In the genomic region with DNA sequence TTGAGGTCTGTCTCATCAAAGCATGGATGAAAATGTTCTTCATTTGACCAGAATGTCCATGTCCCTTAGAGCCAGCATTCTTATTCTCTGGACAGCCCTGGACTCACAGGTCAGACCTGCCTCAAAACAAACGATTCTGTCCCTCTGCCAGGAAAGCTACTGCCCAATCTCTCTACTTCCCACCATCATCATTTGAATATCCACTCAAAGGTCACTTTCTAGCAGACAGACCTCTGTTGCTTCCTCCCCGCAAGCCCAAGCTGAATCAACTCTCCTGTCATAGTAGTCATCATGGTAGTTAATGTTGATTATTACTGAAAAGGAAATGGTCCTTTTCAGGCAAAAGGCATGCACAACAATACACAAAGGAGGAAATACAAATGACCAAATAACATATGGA, we compare ENCODE assay signal across 2 cellular contexts.
TF ChIP-seq lines count a peak whose summit lies in the region.

No MANE protein-coding gene starts in this region.

TF ChIP-seq in IMR-90, 13 proteins besides CTCF, POLR2A, EP300 and RAD21:
- TF ChIP-seq CEBPB (IDR thresholded peaks at IDR 0.05; ENCODE audit: low read depth, low read length) (no peak), NFE2L2 (IDR thresholded peaks at IDR 0.05; ENCODE audit: low read depth, low read length) (no peak), BHLHE40 (IDR thresholded peaks at IDR 0.05; ENCODE audit: low read depth, low read length) (no peak), RCOR1 (IDR thresholded peaks at IDR 0.05; ENCODE audit: insufficient replicate concordance, low read length) (no peak), CHD1 (IDR thresholded peaks at IDR 0.05; ENCODE audit: low read depth, low read length) (no peak), MXI1 (IDR thresholded peaks at IDR 0.05; ENCODE audit: borderline replicate concordance, low read depth, low read length) (no peak), MAFK (IDR thresholded peaks at IDR 0.05; ENCODE audit: low read depth, low read length) (no peak)

TF ChIP-seq in liver, 16 proteins besides CTCF, POLR2A, EP300 and RAD21:
- no peak for TF ChIP-seq ATF3 (IDR thresholded peaks at IDR 0.05)
- TF ChIP-seq HNF4A (conservative IDR thresholded peaks at IDR 0.05): peak; percentile 89 to 92
- TF ChIP-seq HNF4G (IDR thresholded peaks at IDR 0.05): peak; percentile 77
- TF ChIP-seq RXRA (IDR thresholded peaks at IDR 0.05): peak; percentile 82 to 86
- TF ChIP-seq FOXA2 (IDR thresholded peaks at IDR 0.05): no peak
- TF ChIP-seq GABPA (IDR thresholded peaks at IDR 0.05 in 1 of 2, conservative IDR thresholded peaks at IDR 0.05 in 1 of 2): peak in 1 of 2 donors; percentile 49
- peak; percentile 70 for TF ChIP-seq MAX (IDR thresholded peaks at IDR 0.05)
- TF ChIP-seq TAF1 (conservative IDR thresholded peaks at IDR 0.05): no peak
- peak in 1 of 2 donors; percentile 74 for TF ChIP-seq JUND (IDR thresholded peaks at IDR 0.05)
- TF ChIP-seq ZBTB33 (IDR thresholded peaks at IDR 0.05): peak; percentile 74
- TF ChIP-seq, protein P1, sequence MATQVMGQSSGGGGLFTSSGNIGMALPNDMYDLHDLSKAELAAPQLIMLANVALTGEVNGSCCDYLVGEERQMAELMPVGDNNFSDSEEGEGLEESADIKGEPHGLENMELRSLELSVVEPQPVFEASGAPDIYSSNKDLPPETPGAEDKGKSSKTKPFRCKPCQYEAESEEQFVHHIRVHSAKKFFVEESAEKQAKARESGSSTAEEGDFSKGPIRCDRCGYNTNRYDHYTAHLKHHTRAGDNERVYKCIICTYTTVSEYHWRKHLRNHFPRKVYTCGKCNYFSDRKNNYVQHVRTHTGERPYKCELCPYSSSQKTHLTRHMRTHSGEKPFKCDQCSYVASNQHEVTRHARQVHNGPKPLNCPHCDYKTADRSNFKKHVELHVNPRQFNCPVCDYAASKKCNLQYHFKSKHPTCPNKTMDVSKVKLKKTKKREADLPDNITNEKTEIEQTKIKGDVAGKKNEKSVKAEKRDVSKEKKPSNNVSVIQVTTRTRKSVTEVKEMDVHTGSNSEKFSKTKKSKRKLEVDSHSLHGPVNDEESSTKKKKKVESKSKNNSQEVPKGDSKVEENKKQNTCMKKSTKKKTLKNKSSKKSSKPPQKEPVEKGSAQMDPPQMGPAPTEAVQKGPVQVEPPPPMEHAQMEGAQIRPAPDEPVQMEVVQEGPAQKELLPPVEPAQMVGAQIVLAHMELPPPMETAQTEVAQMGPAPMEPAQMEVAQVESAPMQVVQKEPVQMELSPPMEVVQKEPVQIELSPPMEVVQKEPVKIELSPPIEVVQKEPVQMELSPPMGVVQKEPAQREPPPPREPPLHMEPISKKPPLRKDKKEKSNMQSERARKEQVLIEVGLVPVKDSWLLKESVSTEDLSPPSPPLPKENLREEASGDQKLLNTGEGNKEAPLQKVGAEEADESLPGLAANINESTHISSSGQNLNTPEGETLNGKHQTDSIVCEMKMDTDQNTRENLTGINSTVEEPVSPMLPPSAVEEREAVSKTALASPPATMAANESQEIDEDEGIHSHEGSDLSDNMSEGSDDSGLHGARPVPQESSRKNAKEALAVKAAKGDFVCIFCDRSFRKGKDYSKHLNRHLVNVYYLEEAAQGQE (IDR thresholded peaks at IDR 0.05): peak; percentile 74
- TF ChIP-seq NR2F2 (IDR thresholded peaks at IDR 0.05): peak; percentile 77
- TF ChIP-seq EGR1 (IDR thresholded peaks at IDR 0.05; ENCODE audit: low read depth in 2 of 2): peak in 1 of 2 donors; percentile 35
- no peak for TF ChIP-seq FOXA1 (IDR thresholded peaks at IDR 0.05)
- TF ChIP-seq SP1 (IDR thresholded peaks at IDR 0.05): peak; percentile 91
- peak; percentile 92 for TF ChIP-seq YY1 (IDR thresholded peaks at IDR 0.05)
